In the genomic region with DNA sequence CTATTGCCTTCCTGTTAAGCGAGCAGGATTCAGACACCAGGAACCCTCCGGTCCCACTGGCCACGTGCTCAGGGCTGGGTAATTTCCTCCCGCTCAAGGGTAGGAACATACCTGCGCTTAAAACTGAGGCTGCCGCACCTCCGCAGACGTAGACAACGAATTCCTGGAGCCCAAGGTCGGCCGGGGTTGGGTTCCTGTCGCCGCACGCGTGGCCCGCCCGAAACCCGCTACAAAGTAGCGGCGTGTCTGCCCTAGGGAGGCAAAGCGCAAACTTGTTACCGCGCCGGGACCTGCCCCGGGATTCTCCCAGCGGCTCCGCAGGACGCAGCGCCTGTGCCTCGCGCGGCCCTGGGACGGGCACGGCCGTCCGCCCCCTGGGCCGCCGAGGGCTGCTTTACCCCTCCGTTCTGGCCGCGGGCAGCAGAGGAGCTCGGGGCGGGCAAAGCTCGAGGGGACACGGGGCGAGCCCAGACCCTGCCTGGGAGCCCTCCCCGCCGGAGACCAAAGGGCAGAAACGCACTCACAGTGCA, we compare ENCODE assay signal across 8 cellular contexts. TPM values are rescaled to one million over a fixed set of nuclear protein-coding genes. Genes with fewer than 3 reads are reported as not detected.
DNase-seq lines count a peak whose midpoint lies in the region; ATAC-seq and TF ChIP-seq lines count a peak whose summit lies in the region.

No MANE protein-coding gene starts in this region.

- DNase-seq in activated T-helper 1 cell treated with anti-CD3 and anti-CD28 coated beads, Interleukin-12 subunit alpha, Interleukin-12 subunit beta, Interleukin-2, Interleukin-4 antibody, amounts not matched to agents 30 ng/mL and 10 ng/mL and 1 ng/mL, durations not matched to agents 14 hours and 24 hours and 36 hours (ENCODE audit: low spot score), result no peak
- DNase-seq in cardiac muscle cell (ENCODE audit: low read depth in 1 of 2, low spot score in 1 of 2) (no peak), progenitor cell of endocrine pancreas (ENCODE audit: low spot score, unreplicated experiment) (peak; percentile 17), ACHN (no peak)

- H3K4me1 Mint-ChIP-seq in activated T-helper 1 cell treated with anti-CD3 and anti-CD28 coated beads, Interleukin-12 subunit alpha, Interleukin-12 subunit beta, Interleukin-2, Interleukin-4 antibody, amounts not matched to agents 30 ng/mL and 10 ng/mL and 1 ng/mL, durations not matched to agents 14 hours and 24 hours and 36 hours (ENCODE audit: low read depth), result peaks cover 5% of the 10 kb centered on the region
- H3K4me1 Mint-ChIP-seq in progenitor cell of endocrine pancreas (ENCODE audit: low read depth), result peaks cover 5% of the 10 kb centered on the region

- H3K9me3 Mint-ChIP-seq in activated T-helper 1 cell treated with anti-CD3 and anti-CD28 coated beads, Interleukin-12 subunit alpha, Interleukin-12 subunit beta, Interleukin-2, Interleukin-4 antibody, amounts not matched to agents 30 ng/mL and 10 ng/mL and 1 ng/mL, durations not matched to agents 14 hours and 24 hours and 36 hours, result no peaks in the 10 kb centered on the region
- no peaks in the 10 kb centered on the region for H3K9me3 Mint-ChIP-seq in progenitor cell of endocrine pancreas (ENCODE audit: low read depth)

- H3K27me3 ChIP-seq in cardiac muscle cell, result peaks cover 11% of the 10 kb centered on the region

- TF ChIP-seq CTCF in cardiac muscle cell (IDR thresholded peaks at IDR 0.05; ENCODE audit: low read depth, low read length) (no peak), progenitor cell of endocrine pancreas (IDR thresholded peaks at IDR 0.05; ENCODE audit: unreplicated experiment) (no peak)

- peaks cover 44% of the 10 kb centered on the region for H3K27me3 Mint-ChIP-seq in activated T-helper 1 cell treated with anti-CD3 and anti-CD28 coated beads, Interleukin-12 subunit alpha, Interleukin-12 subunit beta, Interleukin-2, Interleukin-4 antibody, amounts not matched to agents 30 ng/mL and 10 ng/mL and 1 ng/mL, durations not matched to agents 14 hours and 24 hours and 36 hours (ENCODE audit: insufficient read depth)
- H3K27me3 Mint-ChIP-seq in progenitor cell of endocrine pancreas, result peaks cover 31% of the 10 kb centered on the region

- H3K4me1 ChIP-seq in cardiac muscle cell (ENCODE audit: low read depth), result peaks cover 11% of the 10 kb centered on the region

- no peaks in the 10 kb centered on the region for H3K36me3 ChIP-seq in cardiac muscle cell

- intact Hi-C loops in activated T-helper 1 cell treated with anti-CD3 and anti-CD28 coated beads, Interleukin-12 subunit alpha, Interleukin-12 subunit beta, Interleukin-2, Interleukin-4 antibody, amounts not matched to agents 30 ng/mL and 10 ng/mL and 1 ng/mL, durations not matched to agents 14 hours and 24 hours and 36 hours (cut with micrococcal nuclease), result no loop called here

- in situ Hi-C loops in ACHN (cut with HindIII; ENCODE audit: low pct_ligation_motif_present, low pct_unique_long_range_greater_than_20kb, low sequenced_read_pairs), result no loop called here

- H3K27ac ChIP-seq in cardiac muscle cell, result no peak overlapping the region

- no peak overlapping the region for H3K27ac Mint-ChIP-seq in activated T-helper 1 cell treated with anti-CD3 and anti-CD28 coated beads, Interleukin-12 subunit alpha, Interleukin-12 subunit beta, Interleukin-2, Interleukin-4 antibody, amounts not matched to agents 30 ng/mL and 10 ng/mL and 1 ng/mL, durations not matched to agents 14 hours and 24 hours and 36 hours
- peak overlapping the region; percentile 73 for H3K27ac Mint-ChIP-seq in progenitor cell of endocrine pancreas

- H3K4me3 ChIP-seq in cardiac muscle cell, result peak overlapping the region; percentile 26

- no peaks in the 10 kb centered on the region for H3K9me3 ChIP-seq in cardiac muscle cell (ENCODE audit: low read depth)

- peak; percentile 36 for ATAC-seq in GM19351 (IDR thresholded peaks at IDR 0.05; ENCODE audit: unreplicated experiment)
- no peak for ATAC-seq in HG03571 (IDR thresholded peaks at IDR 0.05; ENCODE audit: unreplicated experiment)
- ATAC-seq in HG03139 (IDR thresholded peaks at IDR 0.05; ENCODE audit: unreplicated experiment), result no peak
- ATAC-seq in HG02588 (IDR thresholded peaks at IDR 0.05; ENCODE audit: unreplicated experiment), result no peak

- no peaks in the 10 kb centered on the region for H3K36me3 Mint-ChIP-seq in activated T-helper 1 cell treated with anti-CD3 and anti-CD28 coated beads, Interleukin-12 subunit alpha, Interleukin-12 subunit beta, Interleukin-2, Interleukin-4 antibody, amounts not matched to agents 30 ng/mL and 10 ng/mL and 1 ng/mL, durations not matched to agents 14 hours and 24 hours and 36 hours (ENCODE audit: low read depth)
- peaks cover 1% of the 10 kb centered on the region for H3K36me3 Mint-ChIP-seq in progenitor cell of endocrine pancreas (ENCODE audit: insufficient read depth)

- peak overlapping the region; percentile 65 for H3K4me3 Mint-ChIP-seq in activated T-helper 1 cell treated with anti-CD3 and anti-CD28 coated beads, Interleukin-12 subunit alpha, Interleukin-12 subunit beta, Interleukin-2, Interleukin-4 antibody, amounts not matched to agents 30 ng/mL and 10 ng/mL and 1 ng/mL, durations not matched to agents 14 hours and 24 hours and 36 hours
- H3K4me3 Mint-ChIP-seq in progenitor cell of endocrine pancreas (ENCODE audit: low read depth), result peak overlapping the region; percentile 75

RNA-seq across cellular contexts. Expression of a gene that starts 0.3 kb away (rescaled TPM):
- total RNA-seq in activated T-helper 1 cell treated with anti-CD3 and anti-CD28 coated beads, Interleukin-12 subunit alpha, Interleukin-12 subunit beta, Interleukin-2, Interleukin-4 antibody, amounts not matched to agents 30 ng/mL and 10 ng/mL and 1 ng/mL, durations not matched to agents 14 hours and 24 hours and 36 hours, result 0.05 TPM in 1 of 2 replicates, not detected in the other
- total RNA-seq in cardiac muscle cell, result 2.9 and 3.4 TPM in 2 replicates
- polyA plus RNA-seq in cardiac muscle cell, result 2.9 and 3.2 TPM in 2 replicates
- total RNA-seq in progenitor cell of endocrine pancreas, result 2.2 and 3.2 TPM in 2 replicates
